ENCODE assay signal across 34 cellular contexts in the genomic region with DNA sequence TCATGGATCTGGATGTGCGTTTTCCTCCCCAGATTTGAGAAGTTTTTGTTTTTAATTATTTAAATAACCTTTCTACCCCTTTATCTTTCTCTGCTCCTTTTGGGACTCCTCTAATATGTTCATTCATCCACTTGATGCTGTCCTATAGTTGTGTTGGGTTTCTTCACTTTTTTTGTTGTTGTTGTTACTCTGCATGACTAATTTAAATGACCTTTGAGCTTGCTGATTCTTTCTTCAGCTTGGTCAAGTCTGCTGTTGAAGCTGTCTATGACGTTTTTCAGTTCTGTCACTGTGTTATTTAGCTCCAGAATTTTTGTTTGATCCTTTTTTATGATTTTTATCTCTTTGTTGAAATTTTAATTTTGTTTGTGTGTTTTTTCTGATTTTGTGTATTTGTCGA.
"Had no signal": no experiment of that assay in that cellular context is flagged by ENCODE, and none has a peak within 500 bp of the region (broad histone marks: within the 10 kb centered on the region; RNA-seq: fewer than 3 reads in every experiment).

No MANE protein-coding gene starts in this region.

- H3K4me1 ChIP-seq: adrenal gland, ascending aorta, body of pancreas, breast epithelium had no signal

- H3K9me3 ChIP-seq: body of pancreas had no signal

- H3K27ac ChIP-seq: adrenal gland, ascending aorta, body of pancreas, brain microvascular endothelial cell, breast epithelium, cardiac muscle cell had no signal

- DNase-seq: activated effector memory CD4-positive, alpha-beta T cell treated with anti-CD3 and anti-CD28 coated beads, Interleukin-2, amount 50 U/mL, for 16 hours; activated effector memory CD4-positive, alpha-beta T cell treated with Interleukin-2 at 50 U/mL for 16 hours; activated gamma-delta T cell; activated gamma-delta T cell treated with Interleukin-2 at 50 U/mL for 16 hours; activated naive CD4-positive, alpha-beta T cell; activated naive CD4-positive, alpha-beta T cell treated with anti-CD3 and anti-CD28 coated beads for 36 hours; activated naive CD4-positive, alpha-beta T cell treated with anti-CD3 and anti-CD28 coated beads, Interleukin-2, amount 10 ng/mL, durations not matched to agents 7 days and 5 days; activated naive CD4-positive, alpha-beta T cell treated with anti-CD3 and anti-CD28 coated beads, Interleukin-2, amount 50 U/mL, for 16 hours; activated naive CD4-positive, alpha-beta T cell treated with Interleukin-2 at 50 U/mL for 16 hours; activated naive CD8-positive, alpha-beta T cell treated with anti-CD3 and anti-CD28 coated beads for 36 hours; activated naive CD8-positive, alpha-beta T cell treated with anti-CD3 and anti-CD28 coated beads, Interleukin-2, amount 10 ng/mL, durations not matched to agents 7 days and 5 days; activated naive CD8-positive, alpha-beta T cell treated with anti-CD3 and anti-CD28 coated beads, Interleukin-2, amount 50 U/mL, for 24 hours; activated T-cell treated with anti-CD3 and anti-CD28 coated beads, Interleukin-2, amount 50 U/mL, for 1 hour; activated T-cell treated with anti-CD3 and anti-CD28 coated beads, Interleukin-2, amount 50 U/mL, for 24 hours; activated T-cell treated with anti-CD3 and anti-CD28 coated beads, Interleukin-2, amount 50 U/mL, for 4 hours; activated T-cell treated with anti-CD3 and anti-CD28 coated beads, Interleukin-2, amount 50 U/mL, for 48 hours; activated T-cell treated with anti-CD3 and anti-CD28 coated beads, Interleukin-2, amount 50 U/mL, for 72 hours; adrenal gland; amniotic stem cell; amygdala; anterior cingulate cortex; aorta; body of pancreas; brain microvascular endothelial cell; caudate nucleus; central memory CD4-positive, alpha-beta T cell; cerebellar nuclear complex had no signal

- H3K36me3 ChIP-seq: adrenal gland, ascending aorta, brain microvascular endothelial cell, breast epithelium, cardiac muscle cell had no signal

- H3K27me3 ChIP-seq: adrenal gland, ascending aorta, body of pancreas, brain microvascular endothelial cell, breast epithelium, cardiac muscle cell had no signal

- H3K4me3 ChIP-seq: adrenal gland, ascending aorta, body of pancreas, breast epithelium, cardiac muscle cell had no signal

- ATAC-seq: activated naive CD4-positive, alpha-beta T cell treated with anti-CD3 and anti-CD28 coated beads, Interleukin-2, amount 50 U/mL, for 72 hours; activated naive CD8-positive, alpha-beta T cell treated with anti-CD3 and anti-CD28 coated beads, Interleukin-2, amount 50 U/mL, for 24 hours; activated T-cell treated with anti-CD3 and anti-CD28 coated beads, Interleukin-2, amount 50 U/mL, for 4 hours; activated T-cell treated with anti-CD3 and anti-CD28 coated beads, Interleukin-2, amount 50 U/mL, for 72 hours; activated T-helper 17 cell treated with anti-CD3 and anti-CD28 coated beads, Interleukin-2, amount 50 U/mL, for 72 hours; body of pancreas had no signal

- FAIRE-seq: astrocyte, bronchial epithelial cell had no signal
